8 cellular contexts compared by ENCODE assay signal in genomic region chr13:61414686-61415664, GRCh38.
A peak's percentile ranks its signal among the peaks of the same experiment; 100 is the strongest.
DNase-seq lines count a peak whose midpoint lies in the region; ATAC-seq, FAIRE-seq and TF ChIP-seq lines count a peak whose summit lies in the region.

No MANE protein-coding gene starts in this region.

- no peak for FAIRE-seq in H54 (lab: Jason Lieb, UNC)

- H3K9me3 ChIP-seq in muscle layer of colon (ENCODE audit: low read length) = no peaks in the 10 kb centered on the region

- DNase-seq in ELF-1 (ENCODE audit: low read depth, low spot score) (peak; percentile 88), NCI-H82 (lab: John Stamatoyannopoulos, UW) (peak; percentile 93), epithelial cell of esophagus (ENCODE audit: low read depth) (peak; percentile 71), MV-4-11 (lab: John Stamatoyannopoulos, UW) (no peak), H54 (ENCODE audit: insufficient read length, low spot score) (no peak)
- DNase-seq in activated naive CD8-positive, alpha-beta T cell treated with anti-CD3 and anti-CD28 coated beads, Interleukin-2, amount 50 U/mL, for 24 hours = no peak

- TF ChIP-seq CTCF in epithelial cell of esophagus (IDR thresholded peaks at IDR 0.05; ENCODE audit: insufficient read depth, low read depth, low read length, missing control alignments) = no peak

- no peak overlapping the region for H3K4me3 Mint-ChIP-seq in activated naive CD8-positive, alpha-beta T cell treated with anti-CD3 and anti-CD28 coated beads, Interleukin-2, amount 50 U/mL, for 24 hours

- H3K36me3 Mint-ChIP-seq in activated naive CD8-positive, alpha-beta T cell treated with anti-CD3 and anti-CD28 coated beads, Interleukin-2, amount 50 U/mL, for 24 hours (ENCODE audit: low read depth) = no peaks in the 10 kb centered on the region

- peaks cover 27% of the 10 kb centered on the region for H3K27me3 Mint-ChIP-seq in activated naive CD8-positive, alpha-beta T cell treated with anti-CD3 and anti-CD28 coated beads, Interleukin-2, amount 50 U/mL, for 24 hours

- H3K27ac ChIP-seq in muscle layer of colon (ENCODE audit: low read depth, low read length) = no peak overlapping the region

- peak overlapping the region; percentile 25 for H3K4me3 ChIP-seq in epithelial cell of esophagus (ENCODE audit: low read length)
- peak overlapping the region; percentile 33 to 50 for H3K4me3 ChIP-seq in muscle layer of colon (ENCODE audit: low read depth in 1 of 2, low read length in 2 of 2)

- no peaks in the 10 kb centered on the region for H3K9me3 Mint-ChIP-seq in activated naive CD8-positive, alpha-beta T cell treated with anti-CD3 and anti-CD28 coated beads, Interleukin-2, amount 50 U/mL, for 24 hours

- no peak for TF ChIP-seq POLR2A in H54 (IDR thresholded peaks at IDR 0.05; ENCODE audit: low read depth, low read length)

- no peak overlapping the region for H3K27ac Mint-ChIP-seq in activated naive CD8-positive, alpha-beta T cell treated with anti-CD3 and anti-CD28 coated beads, Interleukin-2, amount 50 U/mL, for 24 hours

- peaks cover 0 to 7% of the 10 kb centered on the region in 2 donors for H3K27me3 ChIP-seq in muscle layer of colon (ENCODE audit: control insufficient read depth in 1 of 2, insufficient read depth in 2 of 2, low read length in 2 of 2)

- H3K4me1 Mint-ChIP-seq in activated naive CD8-positive, alpha-beta T cell treated with anti-CD3 and anti-CD28 coated beads, Interleukin-2, amount 50 U/mL, for 24 hours = no peaks in the 10 kb centered on the region

- H3K4me1 ChIP-seq in muscle layer of colon (ENCODE audit: insufficient read depth, low read length) = peaks cover 16% of the 10 kb centered on the region

- no peak overlapping the region for H3K9ac ChIP-seq in muscle layer of colon (ENCODE audit: low read length)

- H3K36me3 ChIP-seq in muscle layer of colon (ENCODE audit: insufficient read depth, low read length) = no peaks in the 10 kb centered on the region

- ATAC-seq in HG03025 (IDR thresholded peaks at IDR 0.05; ENCODE audit: low FRiP score, unreplicated experiment) = no peak
- no peak for ATAC-seq in activated naive CD8-positive, alpha-beta T cell treated with anti-CD3 and anti-CD28 coated beads, Interleukin-2, amount 50 U/mL, for 24 hours

Comparison
In these comparisons a context has a peak if more than half of its experiments do, and no peak if none do; other contexts are left out.
1. DNase-seq: peak in ELF-1 (single experiment), NCI-H82 (single experiment) and epithelial cell of esophagus (single experiment); none in MV-4-11 (single experiment), H54 (single experiment) and activated naive CD8-positive, alpha-beta T cell treated with anti-CD3 and anti-CD28 coated beads, Interleukin-2, amount 50 U/mL, for 24 hours (single experiment).